Comparison of ENCODE assay signal across 32 cellular contexts in the genomic region with DNA sequence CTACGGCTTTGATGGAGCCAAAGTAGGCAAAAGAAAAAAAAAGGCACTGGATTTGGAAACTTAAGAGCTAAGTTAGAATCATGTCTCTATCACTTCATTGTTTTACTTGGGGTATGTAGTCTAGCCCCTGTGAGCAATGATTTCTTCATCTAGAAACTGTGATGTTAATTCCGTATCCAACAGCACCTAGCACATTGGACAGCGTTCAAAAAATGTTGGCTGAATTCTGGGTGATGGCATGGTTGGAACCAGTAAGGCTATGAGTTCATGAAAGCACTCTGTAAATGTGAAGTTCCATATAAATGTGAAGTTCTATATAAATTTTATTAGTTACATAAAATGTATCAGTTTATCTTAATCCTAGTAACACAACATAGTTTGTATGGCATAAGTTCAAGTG.
"Had no signal": no experiment of that assay in that cellular context is flagged by ENCODE, and none has a peak within 500 bp of the region (broad histone marks: within the 10 kb centered on the region; RNA-seq: fewer than 3 reads in every experiment).

No MANE protein-coding gene starts in this region.

- H3K4me3 ChIP-seq: MG63 had no signal

- H3K9me3 ChIP-seq: MG63 had no signal

- DNase-seq: Karpas-422, Kasumi-1, MG63, MM.1S, NCI-H1048, NCI-H1092, NCI-H1092 treated with DMSO at 0.1 percent for 48 hours, NCI-H1105, NCI-H1105 treated with DMSO at 0.1 percent for 48 hours, NCI-H1417, NCI-H1417 treated with DMSO at 0.1 percent for 48 hours, NCI-H1436, NCI-H1436 treated with DMSO at 0.1 percent for 48 hours, NCI-H146, NCI-H1694, NCI-H1694 treated with DMSO at 0.1 percent for 48 hours, NCI-H187 treated with DMSO at 0.1 percent for 48 hours, NCI-H1930, NCI-H2029, NCI-H2029 treated with DMSO at 0.1 percent for 48 hours, NCI-H2081, NCI-H2081 treated with DMSO at 0.1 percent for 48 hours, NCI-H2107, NCI-H2171, NCI-H2171 treated with DMSO at 0.1 percent for 48 hours, NCI-H2227 treated with DMSO at 0.1 percent for 48 hours, NCI-H226, NCI-H446 treated with DMSO at 0.1 percent for 48 hours, NCI-H510A, NCI-H510A treated with DMSO at 0.1 percent for 48 hours, NCI-H524, NCI-H524 treated with DMSO at 0.1 percent for 48 hours had no signal
